Comparison of ENCODE assay signal across 4 cellular contexts in genomic region chr11:89235121-89235520, GRCh38. TPM values are rescaled to one million over a fixed set of nuclear protein-coding genes. Genes with fewer than 3 reads are reported as not detected.
"Had no signal": no experiment of that assay in that cellular context is flagged by ENCODE, and none has a peak within 500 bp of the region (broad histone marks: within the 10 kb centered on the region; RNA-seq: fewer than 3 reads in every experiment).

No MANE protein-coding gene starts in this region.

- H3K4me3 ChIP-seq: GM12878 had no signal

- DNase-seq: GDM1, GF-D8 had no signal

RNA-seq across cellular contexts. Expression of gene TYR, which starts 57.4 kb away (rescaled TPM):
- total RNA-seq: G401, GM12878 had no signal
- polyA plus RNA-seq: GM12878 had no signal
